In the genomic region with DNA sequence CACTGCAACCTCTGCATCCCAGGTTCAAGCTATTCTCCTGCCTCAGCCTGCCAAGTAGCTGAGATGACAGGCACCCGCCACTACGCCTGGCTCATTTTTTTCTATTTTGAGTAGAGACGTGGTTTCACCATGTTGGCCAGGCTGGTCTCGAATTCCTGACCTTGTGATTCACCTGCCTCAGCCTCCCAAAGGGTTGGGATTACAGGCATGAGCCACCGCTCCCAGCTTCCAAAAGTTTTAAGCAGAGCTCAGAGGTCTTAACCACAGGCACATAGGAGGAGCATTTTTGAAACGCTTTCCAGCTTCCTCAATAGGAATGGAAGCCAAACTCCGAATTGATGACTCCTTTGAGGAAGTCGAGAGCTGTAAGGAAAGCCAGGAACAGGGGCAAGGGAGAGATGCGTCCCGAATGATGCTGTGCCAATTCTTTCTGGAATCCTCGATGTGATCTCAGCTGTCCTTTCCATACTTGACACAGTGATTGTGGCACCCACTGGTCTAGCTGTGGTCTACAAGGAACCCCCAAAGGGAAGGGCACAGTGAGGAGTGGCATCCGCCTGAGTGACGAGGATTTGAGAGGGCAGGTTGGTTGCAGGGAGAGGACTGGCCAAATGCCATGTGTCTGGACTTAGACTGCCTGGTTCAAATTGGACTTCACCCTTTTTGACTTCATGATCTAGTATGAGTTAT, we compare ENCODE assay signal across 11 cellular contexts. TPM values are rescaled to one million over a fixed set of nuclear protein-coding genes. Genes with fewer than 3 reads are reported as not detected.
"Had no signal": no experiment of that assay in that cellular context is flagged by ENCODE, and none has a peak within 500 bp of the region (broad histone marks: within the 10 kb centered on the region; RNA-seq: fewer than 3 reads in every experiment).

No MANE protein-coding gene starts in this region.

RNA-seq across cellular contexts. Expression of gene ALG1L2, which starts 44.4 kb away (rescaled TPM):
- total RNA-seq: activated T-helper 2 cell treated with anti-CD3 and anti-CD28 coated beads, Interferon-gamma antibody, Interleukin-2, Interleukin-4, amounts not matched to agents 10 μg/mL and 5 μg/mL and 100 μg/mL, durations not matched to agents 14 hours and 24 hours and 36 hours; cardiac septum; epithelial cell of proximal tubule; glomerular endothelial cell; heart right ventricle; kidney epithelial cell; pulmonary artery endothelial cell; right atrium auricular region; subcutaneous adipose tissue; T-helper 2 cell treated with Interferon-gamma antibody and Interleukin-4, amounts not matched to agents 100 ng/mL and 5 ng/mL, for 36 hours; thoracic aorta had no signal
